In genomic region chr7:27782849-27783248, GRCh38 we compare ENCODE assay signal across 21 cellular contexts. TPM values are rescaled to one million over a fixed set of nuclear protein-coding genes. Genes with fewer than 3 reads are reported as not detected.
A peak's percentile ranks its signal among the peaks of the same experiment; 100 is the strongest.
DNase-seq lines count a peak whose midpoint lies in the region; ATAC-seq and TF ChIP-seq lines count a peak whose summit lies in the region.
"Had no signal": no experiment of that assay in that cellular context is flagged by ENCODE, and none has a peak within 500 bp of the region (broad histone marks: within the 10 kb centered on the region; RNA-seq: fewer than 3 reads in every experiment).

No MANE protein-coding gene starts in this region.

- H3K4me3 ChIP-seq in mammary epithelial cell (replicated peaks in 1 of 3; ENCODE audit: insufficient read depth in 1 of 3, low read depth in 2 of 3, low read length in 3 of 3) (no peak overlapping the region), fibroblast of mammary gland (ENCODE audit: control insufficient read depth, low read depth, low read length) (no peak overlapping the region), body of pancreas (no peak overlapping the region)
- H3K4me3 ChIP-seq: transverse colon had no signal

- H3K36me3 Mint-ChIP-seq in MCF 10A (ENCODE audit: insufficient read depth, unreplicated experiment) = peaks cover 26% of the 10 kb centered on the region
- peaks cover 9% of the 10 kb centered on the region for H3K36me3 Mint-ChIP-seq in natural killer cell

- H3K4me1 Mint-ChIP-seq in MCF 10A (ENCODE audit: insufficient read depth, unreplicated experiment) = peaks cover 13% of the 10 kb centered on the region
- peaks cover 7 to 11% of the 10 kb centered on the region in 2 donors for H3K4me1 Mint-ChIP-seq in natural killer cell

- H3K4me1 ChIP-seq in mammary epithelial cell (ENCODE audit: insufficient read depth, low read length) = peaks cover 6% of the 10 kb centered on the region
- peaks cover 17% of the 10 kb centered on the region for H3K4me1 ChIP-seq in body of pancreas

- H3K9me3 ChIP-seq in mammary epithelial cell (replicated peaks; ENCODE audit: insufficient read depth, low read length) = no peaks in the 10 kb centered on the region
- no peaks in the 10 kb centered on the region for H3K9me3 ChIP-seq in body of pancreas
- H3K9me3 ChIP-seq: transverse colon had no signal

- POLR2A ChIA-PET in MCF 10A (lab: Yijun Ruan, JAX) = interaction anchor here (0.6 to 1.2 kb wide), 4 partner anchors 10 to 1288 kb away, joined by 3 to 4 read pairs (median 3); no protein-coding TSS in a partner anchor

- H3K27me3 Mint-ChIP-seq in MCF 10A (ENCODE audit: insufficient read depth, unreplicated experiment) = no peaks in the 10 kb centered on the region
- H3K27me3 Mint-ChIP-seq in natural killer cell (ENCODE audit: low read depth in 2 of 2) = no peaks in the 10 kb centered on the region
- H3K27me3 Mint-ChIP-seq: activated CD4-positive, alpha-beta memory T cell treated with anti-CD3 and anti-CD28 coated beads for 36 hours; stimulated activated naive B cell treated with anti-CD40 and anti-IgM and Interleukin-4, amounts not matched to agents 10 μg/mL and 1 μg/mL and 100 μg/mL, for 72 hours had no signal

- H3K79me2 ChIP-seq in mammary epithelial cell (ENCODE audit: insufficient read depth, low read length) = peaks cover 6% of the 10 kb centered on the region

- no peak for TF ChIP-seq CTCF in mammary epithelial cell (conservative IDR thresholded peaks at IDR 0.05 in 1 of 2, IDR thresholded peaks at IDR 0.05 in 1 of 2; ENCODE audit: extremely low read depth in 1 of 2, insufficient read depth in 1 of 2, low read depth in 1 of 2, low read length in 2 of 2)
- no peak for TF ChIP-seq CTCF in MCF 10A (IDR thresholded peaks at IDR 0.05; ENCODE audit: unreplicated experiment)
- TF ChIP-seq CTCF in VCaP (conservative IDR thresholded peaks at IDR 0.05) = no peak
- no peak for TF ChIP-seq CTCF in fibroblast of mammary gland (conservative IDR thresholded peaks at IDR 0.05; ENCODE audit: control insufficient read depth, insufficient read depth, low read depth, low read length)
- TF ChIP-seq CTCF in body of pancreas (IDR thresholded peaks at IDR 0.05) = no peak
- TF ChIP-seq CTCF in natural killer cell (IDR thresholded peaks at IDR 0.05) = no peak

- intact Hi-C loops in mammary epithelial cell (cut with micrococcal nuclease) = loop anchor here (5.0 kb wide), 1 partner anchor 36 kb away; no protein-coding TSS in a partner anchor
- intact Hi-C loops in MCF 10A (cut with micrococcal nuclease) = loop anchor here (5.0 to 10.0 kb wide), 3 partner anchors 139 to 312 kb away; no protein-coding TSS in a partner anchor
- intact Hi-C loops in body of pancreas (cut with DNase I) = no loop called here
- intact Hi-C loops in natural killer cell (cut with micrococcal nuclease) = loop anchor here (5.0 kb wide), 1 partner anchor 239 kb away; no protein-coding TSS in a partner anchor

- ATAC-seq in body of pancreas (no peak), natural killer cell (no peak)
- ATAC-seq: CD8-positive, alpha-beta T cell; stimulated activated naive B cell treated with anti-CD40 and anti-IgM and Interleukin-4, amounts not matched to agents 10 μg/mL and 1 μg/mL and 100 μg/mL, for 72 hours had no signal

- no peaks in the 10 kb centered on the region for H3K27me3 ChIP-seq in mammary epithelial cell (ENCODE audit: insufficient read depth, low read length)
- H3K27me3 ChIP-seq in body of pancreas = no peaks in the 10 kb centered on the region
- H3K27me3 ChIP-seq: transverse colon had no signal

- DNase-seq in mammary epithelial cell (peak; percentile 56), MCF 10A (ENCODE audit: unreplicated experiment) (no peak), fibroblast of mammary gland (ENCODE audit: low read depth) (peak; percentile 33), stromal cell of bone marrow (ENCODE audit: low read depth) (peak; percentile 68), body of pancreas (no peak), natural killer cell (no peak), NCI-H1417 treated with DMSO at 0.1 percent for 48 hours (lab: John Stamatoyannopoulos, UW) (no peak)
- DNase-seq: activated CD4-positive, alpha-beta memory T cell treated with anti-CD3 and anti-CD28 coated beads for 36 hours; anterior cingulate cortex; CD8-positive, alpha-beta T cell; effector memory CD4-positive, alpha-beta T cell; Karpas-422; NCI-H1105; NCI-H2107; NCI-H524 treated with DMSO at 0.1 percent for 48 hours; occipital lobe; SHP77; stimulated activated naive B cell treated with anti-CD40 and anti-IgM and Interleukin-4, amounts not matched to agents 10 μg/mL and 1 μg/mL and 100 μg/mL, for 72 hours; transverse colon had no signal

- WGBS in mammary epithelial cell (ENCODE audit: low coverage, missing lambda C conversion rate) = 18% methylated on average over 2 of the region's 2 CpGs
- WGBS in body of pancreas, 2 donors = 24 to 33% methylated on average over 2 of the region's 2 CpGs

- H2AFZ ChIP-seq in mammary epithelial cell (ENCODE audit: low read depth, low read length) = no peak overlapping the region

- CTCF ChIA-PET in mammary epithelial cell (lab: Charles Lee; ENCODE audit: low non-redundant PET) = no interaction called here
- CTCF ChIA-PET in MCF 10A (lab: Yijun Ruan, JAX) = interaction anchor here (0.5 to 2.3 kb wide), 4 partner anchors 8 to 238 kb away, joined by 3 to 10 read pairs (median 4); no protein-coding TSS in a partner anchor

- dilution Hi-C loops in mammary epithelial cell (cut with HindIII; ENCODE audit: low sequenced_read_pairs) = no loop called here

- H3K27ac Mint-ChIP-seq in MCF 10A (ENCODE audit: low read depth, unreplicated experiment) = no peak overlapping the region
- no peak overlapping the region for H3K27ac Mint-ChIP-seq in natural killer cell
- H3K27ac Mint-ChIP-seq: activated CD4-positive, alpha-beta memory T cell treated with anti-CD3 and anti-CD28 coated beads for 36 hours; activated T-helper 1 cell treated with anti-CD3 and anti-CD28 coated beads, Interleukin-12 subunit alpha, Interleukin-12 subunit beta, Interleukin-2, Interleukin-4 antibody, amounts not matched to agents 30 ng/mL and 10 ng/mL and 1 ng/mL, durations not matched to agents 14 hours and 24 hours and 36 hours; CD8-positive, alpha-beta T cell; stimulated activated naive B cell treated with anti-CD40 and anti-IgM and Interleukin-4, amounts not matched to agents 10 μg/mL and 1 μg/mL and 100 μg/mL, for 72 hours had no signal

- H3K9me3 Mint-ChIP-seq in MCF 10A (ENCODE audit: unreplicated experiment) (no peaks in the 10 kb centered on the region), natural killer cell (no peaks in the 10 kb centered on the region)
- H3K9me3 Mint-ChIP-seq: activated CD4-positive, alpha-beta memory T cell treated with anti-CD3 and anti-CD28 coated beads for 36 hours; activated T-helper 1 cell treated with anti-CD3 and anti-CD28 coated beads, Interleukin-12 subunit alpha, Interleukin-12 subunit beta, Interleukin-2, Interleukin-4 antibody, amounts not matched to agents 30 ng/mL and 10 ng/mL and 1 ng/mL, durations not matched to agents 14 hours and 24 hours and 36 hours; CD8-positive, alpha-beta T cell; stimulated activated naive B cell treated with anti-CD40 and anti-IgM and Interleukin-4, amounts not matched to agents 10 μg/mL and 1 μg/mL and 100 μg/mL, for 72 hours had no signal

- no peak overlapping the region for H3K27ac ChIP-seq in mammary epithelial cell (ENCODE audit: insufficient read depth, low read depth, low read length)
- peak overlapping the region; percentile 29; the same call in 1 of the 2 replicates for H3K27ac ChIP-seq in VCaP
- peak overlapping the region in 1 of 4 donors; percentile 11 for H3K27ac ChIP-seq in body of pancreas
- H3K27ac ChIP-seq: transverse colon had no signal

- H3K36me3 ChIP-seq in mammary epithelial cell (ENCODE audit: insufficient read depth, low read length) = peaks cover 9% of the 10 kb centered on the region
- H3K36me3 ChIP-seq in body of pancreas (replicated peaks in 1 of 2; ENCODE audit: insufficient read depth in 1 of 2, low read depth in 2 of 2) = peaks cover 7 to 9% of the 10 kb centered on the region in 2 donors

- in situ Hi-C loops in mammary epithelial cell (cut with MboI; ENCODE audit: low sequenced_read_pairs in 2 of 2) = no loop called here

- H4K20me1 ChIP-seq in mammary epithelial cell (ENCODE audit: insufficient read depth, low read length) = no peaks in the 10 kb centered on the region

- no peak for TF ChIP-seq POLR2A in body of pancreas (IDR thresholded peaks at IDR 0.05)

- no peak overlapping the region for H3K9ac ChIP-seq in mammary epithelial cell (ENCODE audit: insufficient read depth, low read length)

- BruUV-seq in mammary epithelial cell (replicated peaks; lab: Mats Ljungman, UMichigan) (no TSS peak), MCF 10A (replicated peaks; lab: Mats Ljungman, UMichigan) (no TSS peak)

- peak overlapping the region; percentile 25 for H3K4me2 ChIP-seq in mammary epithelial cell (ENCODE audit: insufficient read depth, low read depth, low read length)

- H3K4me3 Mint-ChIP-seq in MCF 10A (ENCODE audit: unreplicated experiment) = no peak overlapping the region
- H3K4me3 Mint-ChIP-seq in natural killer cell = no peak overlapping the region
- H3K4me3 Mint-ChIP-seq: activated CD4-positive, alpha-beta memory T cell treated with anti-CD3 and anti-CD28 coated beads for 36 hours; activated T-helper 1 cell treated with anti-CD3 and anti-CD28 coated beads, Interleukin-12 subunit alpha, Interleukin-12 subunit beta, Interleukin-2, Interleukin-4 antibody, amounts not matched to agents 30 ng/mL and 10 ng/mL and 1 ng/mL, durations not matched to agents 14 hours and 24 hours and 36 hours; CD8-positive, alpha-beta T cell; stimulated activated naive B cell treated with anti-CD40 and anti-IgM and Interleukin-4, amounts not matched to agents 10 μg/mL and 1 μg/mL and 100 μg/mL, for 72 hours had no signal

RNA-seq across cellular contexts. Expression of gene TAX1BP1, which starts 42.9 kb away (rescaled TPM):
- total RNA-seq in mammary epithelial cell (10 to 100 TPM; 84.1 to 93.5 TPM), MCF 10A (2022) (95.0 and 95.9 TPM in 2 replicates), body of pancreas (10 to 100 TPM; 38.9 to 57.6 TPM), natural killer cell (100 to 1,000 TPM; 135 to 158 (median 150) TPM)
- 40.3 TPM for polyA plus RNA-seq in mammary epithelial cell
- polyA minus RNA-seq in mammary epithelial cell = 71.5 TPM

Comparison
In these comparisons a context has a peak if more than half of its experiments do, and no peak if none do; other contexts are left out.
1. DNase-seq: peak in mammary epithelial cell (single experiment), fibroblast of mammary gland (single experiment) and stromal cell of bone marrow (single experiment); none in MCF 10A (single experiment), body of pancreas (0 of 4), natural killer cell (single experiment) and NCI-H1417 treated with DMSO at 0.1 percent for 48 hours (single experiment).